In the genomic region with DNA sequence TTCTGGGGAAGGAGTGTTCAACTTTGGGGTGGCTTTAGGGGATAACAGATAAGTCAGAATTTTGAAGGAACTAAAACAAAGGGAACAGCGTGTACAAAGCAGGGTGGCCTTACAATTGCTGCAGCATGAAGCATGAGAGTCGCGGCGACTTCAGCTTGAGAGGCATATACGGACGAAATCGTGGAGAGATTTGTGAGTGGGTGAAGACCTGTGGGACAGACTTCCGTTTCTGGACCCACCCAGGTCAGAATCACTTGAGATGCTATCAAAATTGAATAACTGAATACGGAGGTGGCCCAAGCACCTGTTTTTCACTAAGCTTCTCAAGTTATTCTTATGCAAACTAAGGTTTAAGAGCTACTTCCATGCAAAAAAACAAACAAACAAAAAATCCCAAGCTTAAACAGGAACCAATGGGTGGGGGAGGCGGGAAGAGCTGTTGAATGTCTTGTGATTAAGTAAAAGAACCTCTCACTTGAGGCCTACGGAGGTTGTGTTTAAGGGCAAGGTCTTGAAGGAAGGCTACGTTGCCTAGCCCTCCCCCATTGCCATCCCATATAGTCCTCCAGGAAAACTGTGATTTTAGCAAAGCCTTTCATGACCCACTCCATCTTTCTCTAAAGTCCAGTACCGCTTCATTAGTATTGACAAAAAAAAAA, we compare ENCODE assay signal across 1 cellular context.
TF ChIP-seq lines count a peak whose summit lies in the region.

No MANE protein-coding gene starts in this region.

TF ChIP-seq in H1, 55 proteins besides CTCF, POLR2A, EP300 and RAD21:
- TF ChIP-seq RBBP5 (IDR thresholded peaks at IDR 0.05; ENCODE audit: borderline replicate concordance, low read depth, low read length), result peak; percentile 53; the same call in 1 of the 2 replicates
- TF ChIP-seq KDM4A (IDR thresholded peaks at IDR 0.05; ENCODE audit: low read depth, low read length, severe bottlenecking), result no peak
- TF ChIP-seq GABPA (IDR thresholded peaks at IDR 0.05; ENCODE audit: borderline replicate concordance, insufficient read depth, low read length), result no peak
- TF ChIP-seq, protein P1, sequence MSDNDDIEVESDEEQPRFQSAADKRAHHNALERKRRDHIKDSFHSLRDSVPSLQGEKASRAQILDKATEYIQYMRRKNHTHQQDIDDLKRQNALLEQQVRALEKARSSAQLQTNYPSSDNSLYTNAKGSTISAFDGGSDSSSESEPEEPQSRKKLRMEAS (IDR thresholded peaks at IDR 0.05), result peak; percentile 40; the same call in 1 of the 2 replicates
- TF ChIP-seq TAF1 (IDR thresholded peaks at IDR 0.05; ENCODE audit: low read depth, low read length), result peak; percentile 88
- TF ChIP-seq CBX8 (IDR thresholded peaks at IDR 0.05; ENCODE audit: borderline replicate concordance, low read depth, low read length), result no peak
- TF ChIP-seq SP1 (IDR thresholded peaks at IDR 0.05; ENCODE audit: low read depth, low read length), result peak; percentile 67
- TF ChIP-seq SP2 (IDR thresholded peaks at IDR 0.05; ENCODE audit: low read length), result no peak
- no peak for TF ChIP-seq KDM1A (IDR thresholded peaks at IDR 0.05; ENCODE audit: borderline replicate concordance, low read length)
- 0 out of 2 replicates have a peak, but pooled peaks have one; percentile 31 for TF ChIP-seq SP4 (IDR thresholded peaks at IDR 0.05; ENCODE audit: low read length)
- TF ChIP-seq HDAC2 (IDR thresholded peaks at IDR 0.05; ENCODE audit: borderline replicate concordance in 1 of 2, low read depth in 2 of 2, low read length in 2 of 2), result peak; percentile 81 to 90; a peak in 2 of 4 replicates
- no peak for TF ChIP-seq MAFK (IDR thresholded peaks at IDR 0.05; ENCODE audit: low read depth, low read length)
- no peak for TF ChIP-seq JUN (IDR thresholded peaks at IDR 0.05; ENCODE audit: low read depth, low read length)
- TF ChIP-seq, protein P2, sequence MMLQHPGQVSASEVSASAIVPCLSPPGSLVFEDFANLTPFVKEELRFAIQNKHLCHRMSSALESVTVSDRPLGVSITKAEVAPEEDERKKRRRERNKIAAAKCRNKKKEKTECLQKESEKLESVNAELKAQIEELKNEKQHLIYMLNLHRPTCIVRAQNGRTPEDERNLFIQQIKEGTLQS (IDR thresholded peaks at IDR 0.05; ENCODE audit: insufficient read depth, low read depth, low read length), result no peak
- TF ChIP-seq KDM5A (IDR thresholded peaks at IDR 0.05; ENCODE audit: low read length), result no peak
- no peak for TF ChIP-seq RXRA (IDR thresholded peaks at IDR 0.05; ENCODE audit: insufficient read depth, low read depth, low read length)
- TF ChIP-seq, protein P3, sequence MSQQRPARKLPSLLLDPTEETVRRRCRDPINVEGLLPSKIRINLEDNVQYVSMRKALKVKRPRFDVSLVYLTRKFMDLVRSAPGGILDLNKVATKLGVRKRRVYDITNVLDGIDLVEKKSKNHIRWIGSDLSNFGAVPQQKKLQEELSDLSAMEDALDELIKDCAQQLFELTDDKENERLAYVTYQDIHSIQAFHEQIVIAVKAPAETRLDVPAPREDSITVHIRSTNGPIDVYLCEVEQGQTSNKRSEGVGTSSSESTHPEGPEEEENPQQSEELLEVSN (IDR thresholded peaks at IDR 0.05), result peak; percentile 91
- TF ChIP-seq CTBP2 (IDR thresholded peaks at IDR 0.05; ENCODE audit: borderline replicate concordance, insufficient read depth, insufficient read length, low read length), result no peak
- TF ChIP-seq YY1 (IDR thresholded peaks at IDR 0.05; ENCODE audit: low read depth, low read length), result no peak
- TF ChIP-seq JUND (IDR thresholded peaks at IDR 0.05; ENCODE audit: low read length), result no peak; the same call in 1 of the 2 replicates
- no peak for TF ChIP-seq SIN3A (conservative IDR thresholded peaks at IDR 0.05 in 1 of 2, IDR thresholded peaks at IDR 0.05 in 1 of 2; ENCODE audit: low read depth in 1 of 2, low read length in 2 of 2)
- peak; percentile 55; the same call in 1 of the 2 replicates for TF ChIP-seq CHD1 (IDR thresholded peaks at IDR 0.05; ENCODE audit: low read depth, low read length)
- no peak for TF ChIP-seq ZNF274 (IDR thresholded peaks at IDR 0.05; ENCODE audit: borderline replicate concordance, extremely low read depth, low read length)
- no peak for TF ChIP-seq BRCA1 (IDR thresholded peaks at IDR 0.05; ENCODE audit: low read depth, low read length)
- TF ChIP-seq RFX5 (IDR thresholded peaks at IDR 0.05; ENCODE audit: borderline replicate concordance, low read depth, low read length), result no peak
- no peak for TF ChIP-seq FOSL1 (IDR thresholded peaks at IDR 0.05; ENCODE audit: insufficient read depth, low read depth, low read length)
- TF ChIP-seq CREB1 (IDR thresholded peaks at IDR 0.05), result no peak
- TF ChIP-seq, protein P4, sequence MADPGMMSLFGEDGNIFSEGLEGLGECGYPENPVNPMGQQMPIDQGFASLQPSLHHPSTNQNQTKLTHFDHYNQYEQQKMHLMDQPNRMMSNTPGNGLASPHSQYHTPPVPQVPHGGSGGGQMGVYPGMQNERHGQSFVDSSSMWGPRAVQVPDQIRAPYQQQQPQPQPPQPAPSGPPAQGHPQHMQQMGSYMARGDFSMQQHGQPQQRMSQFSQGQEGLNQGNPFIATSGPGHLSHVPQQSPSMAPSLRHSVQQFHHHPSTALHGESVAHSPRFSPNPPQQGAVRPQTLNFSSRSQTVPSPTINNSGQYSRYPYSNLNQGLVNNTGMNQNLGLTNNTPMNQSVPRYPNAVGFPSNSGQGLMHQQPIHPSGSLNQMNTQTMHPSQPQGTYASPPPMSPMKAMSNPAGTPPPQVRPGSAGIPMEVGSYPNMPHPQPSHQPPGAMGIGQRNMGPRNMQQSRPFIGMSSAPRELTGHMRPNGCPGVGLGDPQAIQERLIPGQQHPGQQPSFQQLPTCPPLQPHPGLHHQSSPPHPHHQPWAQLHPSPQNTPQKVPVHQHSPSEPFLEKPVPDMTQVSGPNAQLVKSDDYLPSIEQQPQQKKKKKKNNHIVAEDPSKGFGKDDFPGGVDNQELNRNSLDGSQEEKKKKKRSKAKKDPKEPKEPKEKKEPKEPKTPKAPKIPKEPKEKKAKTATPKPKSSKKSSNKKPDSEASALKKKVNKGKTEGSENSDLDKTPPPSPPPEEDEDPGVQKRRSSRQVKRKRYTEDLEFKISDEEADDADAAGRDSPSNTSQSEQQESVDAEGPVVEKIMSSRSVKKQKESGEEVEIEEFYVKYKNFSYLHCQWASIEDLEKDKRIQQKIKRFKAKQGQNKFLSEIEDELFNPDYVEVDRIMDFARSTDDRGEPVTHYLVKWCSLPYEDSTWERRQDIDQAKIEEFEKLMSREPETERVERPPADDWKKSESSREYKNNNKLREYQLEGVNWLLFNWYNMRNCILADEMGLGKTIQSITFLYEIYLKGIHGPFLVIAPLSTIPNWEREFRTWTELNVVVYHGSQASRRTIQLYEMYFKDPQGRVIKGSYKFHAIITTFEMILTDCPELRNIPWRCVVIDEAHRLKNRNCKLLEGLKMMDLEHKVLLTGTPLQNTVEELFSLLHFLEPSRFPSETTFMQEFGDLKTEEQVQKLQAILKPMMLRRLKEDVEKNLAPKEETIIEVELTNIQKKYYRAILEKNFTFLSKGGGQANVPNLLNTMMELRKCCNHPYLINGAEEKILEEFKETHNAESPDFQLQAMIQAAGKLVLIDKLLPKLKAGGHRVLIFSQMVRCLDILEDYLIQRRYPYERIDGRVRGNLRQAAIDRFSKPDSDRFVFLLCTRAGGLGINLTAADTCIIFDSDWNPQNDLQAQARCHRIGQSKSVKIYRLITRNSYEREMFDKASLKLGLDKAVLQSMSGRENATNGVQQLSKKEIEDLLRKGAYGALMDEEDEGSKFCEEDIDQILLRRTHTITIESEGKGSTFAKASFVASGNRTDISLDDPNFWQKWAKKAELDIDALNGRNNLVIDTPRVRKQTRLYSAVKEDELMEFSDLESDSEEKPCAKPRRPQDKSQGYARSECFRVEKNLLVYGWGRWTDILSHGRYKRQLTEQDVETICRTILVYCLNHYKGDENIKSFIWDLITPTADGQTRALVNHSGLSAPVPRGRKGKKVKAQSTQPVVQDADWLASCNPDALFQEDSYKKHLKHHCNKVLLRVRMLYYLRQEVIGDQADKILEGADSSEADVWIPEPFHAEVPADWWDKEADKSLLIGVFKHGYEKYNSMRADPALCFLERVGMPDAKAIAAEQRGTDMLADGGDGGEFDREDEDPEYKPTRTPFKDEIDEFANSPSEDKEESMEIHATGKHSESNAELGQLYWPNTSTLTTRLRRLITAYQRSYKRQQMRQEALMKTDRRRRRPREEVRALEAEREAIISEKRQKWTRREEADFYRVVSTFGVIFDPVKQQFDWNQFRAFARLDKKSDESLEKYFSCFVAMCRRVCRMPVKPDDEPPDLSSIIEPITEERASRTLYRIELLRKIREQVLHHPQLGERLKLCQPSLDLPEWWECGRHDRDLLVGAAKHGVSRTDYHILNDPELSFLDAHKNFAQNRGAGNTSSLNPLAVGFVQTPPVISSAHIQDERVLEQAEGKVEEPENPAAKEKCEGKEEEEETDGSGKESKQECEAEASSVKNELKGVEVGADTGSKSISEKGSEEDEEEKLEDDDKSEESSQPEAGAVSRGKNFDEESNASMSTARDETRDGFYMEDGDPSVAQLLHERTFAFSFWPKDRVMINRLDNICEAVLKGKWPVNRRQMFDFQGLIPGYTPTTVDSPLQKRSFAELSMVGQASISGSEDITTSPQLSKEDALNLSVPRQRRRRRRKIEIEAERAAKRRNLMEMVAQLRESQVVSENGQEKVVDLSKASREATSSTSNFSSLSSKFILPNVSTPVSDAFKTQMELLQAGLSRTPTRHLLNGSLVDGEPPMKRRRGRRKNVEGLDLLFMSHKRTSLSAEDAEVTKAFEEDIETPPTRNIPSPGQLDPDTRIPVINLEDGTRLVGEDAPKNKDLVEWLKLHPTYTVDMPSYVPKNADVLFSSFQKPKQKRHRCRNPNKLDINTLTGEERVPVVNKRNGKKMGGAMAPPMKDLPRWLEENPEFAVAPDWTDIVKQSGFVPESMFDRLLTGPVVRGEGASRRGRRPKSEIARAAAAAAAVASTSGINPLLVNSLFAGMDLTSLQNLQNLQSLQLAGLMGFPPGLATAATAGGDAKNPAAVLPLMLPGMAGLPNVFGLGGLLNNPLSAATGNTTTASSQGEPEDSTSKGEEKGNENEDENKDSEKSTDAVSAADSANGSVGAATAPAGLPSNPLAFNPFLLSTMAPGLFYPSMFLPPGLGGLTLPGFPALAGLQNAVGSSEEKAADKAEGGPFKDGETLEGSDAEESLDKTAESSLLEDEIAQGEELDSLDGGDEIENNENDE (IDR thresholded peaks at IDR 0.05; ENCODE audit: insufficient replicate concordance, low read length), result no peak
- peak; percentile 69; the same call in 1 of the 2 replicates for TF ChIP-seq GTF2F1 (IDR thresholded peaks at IDR 0.05; ENCODE audit: borderline replicate concordance, low read depth, low read length)
- TF ChIP-seq EGR1 (IDR thresholded peaks at IDR 0.05; ENCODE audit: borderline replicate concordance, low read depth, low read length), result no peak
- peak; percentile 73 for TF ChIP-seq TAF7 (optimal IDR thresholded peaks at IDR 0.05; ENCODE audit: borderline replicate concordance, low read depth, low read length)
- TF ChIP-seq NRF1 (IDR thresholded peaks at IDR 0.05; ENCODE audit: low read depth, low read length), result no peak
- TF ChIP-seq POLR2AphosphoS5 (IDR thresholded peaks at IDR 0.05; ENCODE audit: low read depth, low read length), result peak; percentile 97
- TF ChIP-seq, protein P5, sequence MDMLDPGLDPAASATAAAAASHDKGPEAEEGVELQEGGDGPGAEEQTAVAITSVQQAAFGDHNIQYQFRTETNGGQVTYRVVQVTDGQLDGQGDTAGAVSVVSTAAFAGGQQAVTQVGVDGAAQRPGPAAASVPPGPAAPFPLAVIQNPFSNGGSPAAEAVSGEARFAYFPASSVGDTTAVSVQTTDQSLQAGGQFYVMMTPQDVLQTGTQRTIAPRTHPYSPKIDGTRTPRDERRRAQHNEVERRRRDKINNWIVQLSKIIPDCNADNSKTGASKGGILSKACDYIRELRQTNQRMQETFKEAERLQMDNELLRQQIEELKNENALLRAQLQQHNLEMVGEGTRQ (IDR thresholded peaks at IDR 0.05; ENCODE audit: low read length), result no peak
- no peak for TF ChIP-seq RNF2 (IDR thresholded peaks at IDR 0.05; ENCODE audit: borderline replicate concordance, low read depth, low read length, missing control alignments, poor library complexity, severe bottlenecking)
- no peak for TF ChIP-seq SIRT6 (IDR thresholded peaks at IDR 0.05; ENCODE audit: low read length)
- TF ChIP-seq PHF8 (conservative IDR thresholded peaks at IDR 0.05; ENCODE audit: low read depth, low read length), result no peak
- TF ChIP-seq, protein P6, sequence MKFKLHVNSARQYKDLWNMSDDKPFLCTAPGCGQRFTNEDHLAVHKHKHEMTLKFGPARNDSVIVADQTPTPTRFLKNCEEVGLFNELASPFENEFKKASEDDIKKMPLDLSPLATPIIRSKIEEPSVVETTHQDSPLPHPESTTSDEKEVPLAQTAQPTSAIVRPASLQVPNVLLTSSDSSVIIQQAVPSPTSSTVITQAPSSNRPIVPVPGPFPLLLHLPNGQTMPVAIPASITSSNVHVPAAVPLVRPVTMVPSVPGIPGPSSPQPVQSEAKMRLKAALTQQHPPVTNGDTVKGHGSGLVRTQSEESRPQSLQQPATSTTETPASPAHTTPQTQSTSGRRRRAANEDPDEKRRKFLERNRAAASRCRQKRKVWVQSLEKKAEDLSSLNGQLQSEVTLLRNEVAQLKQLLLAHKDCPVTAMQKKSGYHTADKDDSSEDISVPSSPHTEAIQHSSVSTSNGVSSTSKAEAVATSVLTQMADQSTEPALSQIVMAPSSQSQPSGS (IDR thresholded peaks at IDR 0.05; ENCODE audit: low read length), result no peak
- TF ChIP-seq SUZ12 (IDR thresholded peaks at IDR 0.05; ENCODE audit: low read length), result no peak
- no peak for TF ChIP-seq CBX5 (IDR thresholded peaks at IDR 0.05; ENCODE audit: low read depth, low read length)
- TF ChIP-seq SRF (IDR thresholded peaks at IDR 0.05; ENCODE audit: low read depth, low read length), result no peak
- TF ChIP-seq SIX5 (IDR thresholded peaks at IDR 0.05; ENCODE audit: low read depth, low read length), result no peak
- TF ChIP-seq TCF12 (IDR thresholded peaks at IDR 0.05; ENCODE audit: low read depth, low read length), result peak; percentile 86; the same call in 1 of the 2 replicates
- TF ChIP-seq SAP30 (IDR thresholded peaks at IDR 0.05; ENCODE audit: insufficient read depth, insufficient replicate concordance, low read length), result no peak
- no peak for TF ChIP-seq TEAD4 (IDR thresholded peaks at IDR 0.05; ENCODE audit: low read depth, low read length)
- TF ChIP-seq NANOG (IDR thresholded peaks at IDR 0.05; ENCODE audit: insufficient read depth, low read depth, low read length, poor library complexity, severe bottlenecking), result peak; percentile 70
- TF ChIP-seq BACH1 (IDR thresholded peaks at IDR 0.05; ENCODE audit: low read length), result peak; percentile 70
- TF ChIP-seq CHD2 (IDR thresholded peaks at IDR 0.05; ENCODE audit: low read length), result no peak
- TF ChIP-seq HDAC6 (IDR thresholded peaks at IDR 0.05; ENCODE audit: low read depth, low read length), result no peak
- TF ChIP-seq TBP (IDR thresholded peaks at IDR 0.05; ENCODE audit: low read depth, low read length), result peak; percentile 89
- peak; percentile 63 for TF ChIP-seq ASH2L (IDR thresholded peaks at IDR 0.05; ENCODE audit: low read length)
- TF ChIP-seq CEBPB (IDR thresholded peaks at IDR 0.05; ENCODE audit: low read depth, low read length), result no peak
- TF ChIP-seq BCL11A (IDR thresholded peaks at IDR 0.05; ENCODE audit: low read depth in 2 of 2, low read length in 2 of 2), result no peak
- no peak for TF ChIP-seq EZH2 (IDR thresholded peaks at IDR 0.05; ENCODE audit: low read depth, low read length, severe bottlenecking)
- peak; percentile 69; the same call in 1 of the 2 replicates for TF ChIP-seq POU5F1 (IDR thresholded peaks at IDR 0.05; ENCODE audit: low read depth, low read length)
